19 cellular contexts compared by ENCODE assay signal in genomic region chr10:22247636-22248035, GRCh38. TPM values are rescaled to one million over a fixed set of nuclear protein-coding genes. Genes with fewer than 3 reads are reported as not detected.
DNase-seq lines count a peak whose midpoint lies in the region; ATAC-seq and TF ChIP-seq lines count a peak whose summit lies in the region.
"Had no signal": no experiment of that assay in that cellular context is flagged by ENCODE, and none has a peak within 500 bp of the region (broad histone marks: within the 10 kb centered on the region; RNA-seq: fewer than 3 reads in every experiment).

No MANE protein-coding gene starts in this region.

- H3K9me3 Mint-ChIP-seq in activated T-cell treated with anti-CD3 and anti-CD28 coated beads, Interleukin-2, amount 50 U/mL, for 72 hours, result peaks cover 0 to 1% of the 10 kb centered on the region in 2 donors
- H3K9me3 Mint-ChIP-seq in activated naive CD8-positive, alpha-beta T cell treated with anti-CD3 and anti-CD28 coated beads, Interleukin-2, amount 10 ng/mL, durations not matched to agents 7 days and 5 days, result no peaks in the 10 kb centered on the region
- peaks cover 0 to 1% (median 0%) of the 10 kb centered on the region in 11 donors for H3K9me3 Mint-ChIP-seq in naive thymus-derived CD4-positive, alpha-beta T cell
- H3K9me3 Mint-ChIP-seq: activated B cell treated with CpG ODN at 0.5 μM for 24 hours; T-helper 1 cell treated with Interleukin-12 subunit alpha and Interleukin-12 subunit beta and Interleukin-4 antibody, amounts not matched to agents 30 μg/mL and 1 μg/mL, for 36 hours had no signal

- H3K9me3 ChIP-seq in HEK293 (ENCODE audit: control insufficient read depth, insufficient read depth, low read depth, low read length) (no peaks in the 10 kb centered on the region), SJCRH30 (replicated peaks) (no peaks in the 10 kb centered on the region), gastrocnemius medialis (no peaks in the 10 kb centered on the region)
- no peaks in the 10 kb centered on the region for H3K9me3 ChIP-seq in naive thymus-derived CD4-positive, alpha-beta T cell (ENCODE audit: control insufficient read depth in 2 of 3, low read length in 3 of 3)
- H3K9me3 ChIP-seq: neutrophil had no signal

- CTCF ChIA-PET in HEK293 (lab: Yijun Ruan, JAX), result no interaction called here
- CTCF ChIA-PET in naive thymus-derived CD4-positive, alpha-beta T cell (lab: Charles Lee), result no interaction called here

- peaks cover 52% of the 10 kb centered on the region for H3K4me1 Mint-ChIP-seq in activated T-cell treated with anti-CD3 and anti-CD28 coated beads, Interleukin-2, amount 50 U/mL, for 72 hours (ENCODE audit: low read depth)
- peaks cover 32% of the 10 kb centered on the region for H3K4me1 Mint-ChIP-seq in activated naive CD8-positive, alpha-beta T cell treated with anti-CD3 and anti-CD28 coated beads, Interleukin-2, amount 10 ng/mL, durations not matched to agents 7 days and 5 days
- H3K4me1 Mint-ChIP-seq in naive thymus-derived CD4-positive, alpha-beta T cell, result peaks cover 6 to 38% (median 32%) of the 10 kb centered on the region in 7 donors

- peak overlapping the region; percentile 72 to 93 for H3K4me3 Mint-ChIP-seq in activated T-cell treated with anti-CD3 and anti-CD28 coated beads, Interleukin-2, amount 50 U/mL, for 72 hours
- peak overlapping the region; percentile 7 for H3K4me3 Mint-ChIP-seq in activated naive CD8-positive, alpha-beta T cell treated with anti-CD3 and anti-CD28 coated beads, Interleukin-2, amount 10 ng/mL, durations not matched to agents 7 days and 5 days
- H3K4me3 Mint-ChIP-seq in naive thymus-derived CD4-positive, alpha-beta T cell, result peak overlapping the region in 1 of 10 donors; percentile 19
- H3K4me3 Mint-ChIP-seq: activated B cell treated with CpG ODN at 0.5 μM for 24 hours; T-helper 1 cell treated with Interleukin-12 subunit alpha and Interleukin-12 subunit beta and Interleukin-4 antibody, amounts not matched to agents 30 μg/mL and 1 μg/mL, for 36 hours had no signal

- intact Hi-C loops in naive thymus-derived CD4-positive, alpha-beta T cell (cut with micrococcal nuclease), result loop anchor here in 1 of 2 donors (1.0 kb wide), 1 partner anchor 10 kb away; no protein-coding TSS in a partner anchor
- intact Hi-C loops in gastrocnemius medialis (cut with DNase I; ENCODE audit: low total_unique reads), result no loop called here

- no peak for TF ChIP-seq POLR2A in gastrocnemius medialis (IDR thresholded peaks at IDR 0.05)

- POLR2A ChIA-PET in HEK293 (lab: Yijun Ruan, JAX), result no interaction called here
- POLR2A ChIA-PET in activated naive CD8-positive, alpha-beta T cell treated with anti-CD3 and anti-CD28 coated beads, Interleukin-2, amount 10 ng/mL, durations not matched to agents 7 days and 5 days (lab: Charles Lee), result no interaction called here
- POLR2A ChIA-PET in naive thymus-derived CD4-positive, alpha-beta T cell (lab: Charles Lee), result interaction anchor here (1.7 kb wide), 1 partner anchor 19 kb away, joined by 5 read pairs; no protein-coding TSS in a partner anchor

- H3K4me1 ChIP-seq in HEK293 (ENCODE audit: control insufficient read depth, insufficient read depth, low read length) (peaks cover 14% of the 10 kb centered on the region), SJCRH30 (peaks cover 3% of the 10 kb centered on the region; the same call in 1 of the 2 replicates), gastrocnemius medialis (peaks cover 7 to 9% of the 10 kb centered on the region in 2 donors)
- no peaks in the 10 kb centered on the region for H3K4me1 ChIP-seq in naive thymus-derived CD4-positive, alpha-beta T cell (ENCODE audit: control insufficient read depth in 2 of 2, insufficient read depth in 2 of 2, low read length in 2 of 2)

- ATAC-seq in activated T-cell treated with anti-CD3 and anti-CD28 coated beads, Interleukin-2, amount 50 U/mL, for 72 hours (replicated peaks in 1 of 2), result peak in 1 of 2 donors; percentile 32
- ATAC-seq in activated naive CD8-positive, alpha-beta T cell treated with anti-CD3 and anti-CD28 coated beads, Interleukin-2, amount 10 ng/mL, durations not matched to agents 7 days and 5 days (ENCODE audit: low read depth), result no peak
- ATAC-seq in naive thymus-derived CD4-positive, alpha-beta T cell, result no peak
- ATAC-seq in gastrocnemius medialis, result no peak
- ATAC-seq: GM12878 had no signal

- peak overlapping the region; percentile 99 for H3K27ac Mint-ChIP-seq in activated T-cell treated with anti-CD3 and anti-CD28 coated beads, Interleukin-2, amount 50 U/mL, for 72 hours
- peak overlapping the region; percentile 70 for H3K27ac Mint-ChIP-seq in activated naive CD8-positive, alpha-beta T cell treated with anti-CD3 and anti-CD28 coated beads, Interleukin-2, amount 10 ng/mL, durations not matched to agents 7 days and 5 days
- peak overlapping the region in 6 of 9 donors; percentile 6 to 81 (median 54) for H3K27ac Mint-ChIP-seq in naive thymus-derived CD4-positive, alpha-beta T cell
- H3K27ac Mint-ChIP-seq: activated B cell treated with CpG ODN at 0.5 μM for 24 hours had no signal

- no peaks in the 10 kb centered on the region for H3K36me3 ChIP-seq in HEK293 (ENCODE audit: control insufficient read depth in 2 of 2, insufficient read depth in 1 of 2, low read length in 2 of 2)
- H3K36me3 ChIP-seq in naive thymus-derived CD4-positive, alpha-beta T cell (ENCODE audit: control insufficient read depth in 2 of 3, insufficient read depth in 3 of 3, low read length in 3 of 3), result peaks cover 0 to 3% (median 0%) of the 10 kb centered on the region in 3 experiments
- no peaks in the 10 kb centered on the region for H3K36me3 ChIP-seq in SJCRH30
- no peaks in the 10 kb centered on the region for H3K36me3 ChIP-seq in gastrocnemius medialis
- H3K36me3 ChIP-seq: neutrophil had no signal

- H3K4me3 ChIP-seq in HEK293 (ENCODE audit: low read depth, low read length) (no peak overlapping the region), SJCRH30 (no peak overlapping the region), gastrocnemius medialis (no peak overlapping the region)
- no peak overlapping the region for H3K4me3 ChIP-seq in naive thymus-derived CD4-positive, alpha-beta T cell (ENCODE audit: low read length)
- H3K4me3 ChIP-seq: GM12878 had no signal

- in situ Hi-C loops in gastrocnemius medialis (cut with MboI; ENCODE audit: low sequenced_read_pairs in 4 of 4), result loop anchor here in 2 of 4 donors (25.0 kb wide), 2 partner anchors 190 to 235 kb away; partner anchors contain the start of gene DNAJC1 (in 1 of the 2)

- no peak for DNase-seq in activated T-cell treated with anti-CD3 and anti-CD28 coated beads, Interleukin-2, amount 50 U/mL, for 72 hours
- DNase-seq in activated T-cell treated with anti-CD3 and anti-CD28 coated beads, Interleukin-2, amount 50 U/mL, for 1 hour, result no peak
- DNase-seq in activated naive CD8-positive, alpha-beta T cell treated with anti-CD3 and anti-CD28 coated beads, Interleukin-2, amount 10 ng/mL, durations not matched to agents 7 days and 5 days, result no peak
- DNase-seq in naive thymus-derived CD4-positive, alpha-beta T cell, result no peak
- DNase-seq in NCI-H510A (lab: John Stamatoyannopoulos, UW) (no peak), SJCRH30 (no peak), gastrocnemius medialis (no peak)
- DNase-seq: activated B cell treated with CpG ODN at 0.5 μM for 24 hours; glutamatergic neuron; Kasumi-1; NCI-H1436 treated with DMSO at 0.1 percent for 48 hours; stimulated activated CD4-positive, alpha-beta T cell treated with anti-CD3 and anti-CD28 coated beads, Interleukin-2, amount 100 ng/mL, for 48 hours had no signal

- H3K27me3 ChIP-seq in naive thymus-derived CD4-positive, alpha-beta T cell (ENCODE audit: control insufficient read depth in 2 of 2, insufficient read depth in 2 of 2, low read length in 2 of 2), result no peaks in the 10 kb centered on the region
- no peaks in the 10 kb centered on the region for H3K27me3 ChIP-seq in SJCRH30
- H3K27me3 ChIP-seq in gastrocnemius medialis, result no peaks in the 10 kb centered on the region

- H3K36me3 Mint-ChIP-seq in activated T-cell treated with anti-CD3 and anti-CD28 coated beads, Interleukin-2, amount 50 U/mL, for 72 hours (ENCODE audit: insufficient read depth in 2 of 2), result peaks cover 5 to 10% of the 10 kb centered on the region in 2 donors
- H3K36me3 Mint-ChIP-seq in activated naive CD8-positive, alpha-beta T cell treated with anti-CD3 and anti-CD28 coated beads, Interleukin-2, amount 10 ng/mL, durations not matched to agents 7 days and 5 days, result peaks cover 4% of the 10 kb centered on the region
- peaks cover 0 to 10% (median 4%) of the 10 kb centered on the region in 5 donors for H3K36me3 Mint-ChIP-seq in naive thymus-derived CD4-positive, alpha-beta T cell

- TF ChIP-seq CTCF in HEK293 (tag by site-specific recombination; IDR thresholded peaks at IDR 0.05), result no peak
- no peak for TF ChIP-seq CTCF in gastrocnemius medialis (IDR thresholded peaks at IDR 0.05 in 4 of 5, conservative IDR thresholded peaks at IDR 0.05 in 1 of 5)

- peaks cover 9% of the 10 kb centered on the region for H3K27me3 Mint-ChIP-seq in activated T-cell treated with anti-CD3 and anti-CD28 coated beads, Interleukin-2, amount 50 U/mL, for 72 hours (ENCODE audit: low read depth)
- no peaks in the 10 kb centered on the region for H3K27me3 Mint-ChIP-seq in activated naive CD8-positive, alpha-beta T cell treated with anti-CD3 and anti-CD28 coated beads, Interleukin-2, amount 10 ng/mL, durations not matched to agents 7 days and 5 days
- peaks cover 0 to 20% (median 5%) of the 10 kb centered on the region in 5 donors for H3K27me3 Mint-ChIP-seq in naive thymus-derived CD4-positive, alpha-beta T cell
- H3K27me3 Mint-ChIP-seq: activated B cell treated with CpG ODN at 0.5 μM for 24 hours had no signal

- H3K27ac ChIP-seq in HEK293 (ENCODE audit: extremely low read depth, low read depth, low read length) (peak overlapping the region; percentile 28; the same call in 1 of the 2 replicates), SJCRH30 (no peak overlapping the region), gastrocnemius medialis (no peak overlapping the region)
- H3K27ac ChIP-seq in naive thymus-derived CD4-positive, alpha-beta T cell (ENCODE audit: low read depth, low read length), result peak overlapping the region; percentile 17
- H3K27ac ChIP-seq: neutrophil had no signal

RNA-seq across cellular contexts. Expression of gene EBLN1, which starts 29.8 kb away (rescaled TPM):
- total RNA-seq in activated T-cell treated with anti-CD3 and anti-CD28 coated beads, Interleukin-2, amount 50 U/mL, for 72 hours, result not detected
- not detected for total RNA-seq in activated naive CD8-positive, alpha-beta T cell treated with anti-CD3 and anti-CD28 coated beads, Interleukin-2, amount 10 ng/mL, durations not matched to agents 7 days and 5 days
- not detected for total RNA-seq in naive thymus-derived CD4-positive, alpha-beta T cell
- polyA plus RNA-seq in naive thymus-derived CD4-positive, alpha-beta T cell, result not detected
- not detected in 2 replicates for total RNA-seq in SJCRH30 (2014; rRNA removed; shearing (Covaris generic))
- not detected for total RNA-seq in gastrocnemius medialis
- total RNA-seq: activated B cell treated with CpG ODN at 0.5 μM for 24 hours, GM12878, mesenteric fat pad, right cardiac atrium had no signal
- polyA plus RNA-seq: esophagus, GM12878, right cardiac atrium had no signal

Comparison
In these comparisons a context has a peak if more than half of its experiments do, and no peak if none do; other contexts are left out.
1. H3K27ac ChIP-seq: peak in HEK293 (single experiment) and naive thymus-derived CD4-positive, alpha-beta T cell (single experiment); none in SJCRH30 (single experiment) and gastrocnemius medialis (0 of 4).
2. Peak in every context shown above with its lines, with median percentiles within 50 percentile points of each other: H3K27ac Mint-ChIP-seq.